13 cellular contexts compared by ENCODE assay signal in the genomic region with DNA sequence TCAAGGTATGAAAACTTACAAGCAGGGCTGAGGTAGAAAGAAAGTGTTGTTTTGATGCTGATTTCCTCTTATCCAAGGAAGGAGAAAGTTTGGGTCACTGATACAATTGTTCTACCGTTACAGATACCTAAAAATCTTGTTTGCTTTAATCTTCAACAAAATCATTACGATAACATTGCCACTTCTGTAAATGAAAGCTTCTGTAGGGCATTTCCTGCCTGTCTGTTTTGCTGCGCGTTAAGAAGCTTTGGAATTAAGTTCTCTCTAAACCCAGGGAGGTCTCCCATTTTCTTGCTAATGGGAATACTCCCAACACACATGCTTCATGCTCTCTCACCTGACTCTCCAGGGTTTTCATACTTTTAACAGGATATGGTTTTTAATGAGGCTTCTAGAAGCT.
DNase-seq lines count a peak whose midpoint lies in the region; ATAC-seq and TF ChIP-seq lines count a peak whose summit lies in the region.
"Had no signal": no experiment of that assay in that cellular context is flagged by ENCODE, and none has a peak within 500 bp of the region (broad histone marks: within the 10 kb centered on the region; RNA-seq: fewer than 3 reads in every experiment).

No MANE protein-coding gene starts in this region.

- H3K27me3 Mint-ChIP-seq in CD4-positive, CD25-positive, alpha-beta regulatory T cell, result no peaks in the 10 kb centered on the region
- H3K27me3 Mint-ChIP-seq in natural killer cell (ENCODE audit: low read depth in 2 of 2), result no peaks in the 10 kb centered on the region
- no peaks in the 10 kb centered on the region for H3K27me3 Mint-ChIP-seq in HFFc6 (ENCODE audit: insufficient read depth)

- TF ChIP-seq CTCF in natural killer cell (IDR thresholded peaks at IDR 0.05), result no peak
- no peak for TF ChIP-seq CTCF in HFFc6 (IDR thresholded peaks at IDR 0.05)

- H3K4me3 ChIP-seq in CD4-positive, CD25-positive, alpha-beta regulatory T cell (ENCODE audit: low read depth, low read length), result peak overlapping the region; percentile 68

- H3K9me3 ChIP-seq in CD4-positive, CD25-positive, alpha-beta regulatory T cell (ENCODE audit: control insufficient read depth in 2 of 2, low read length in 2 of 2), result no peaks in the 10 kb centered on the region

- DNase-seq in CD4-positive, CD25-positive, alpha-beta regulatory T cell, result peak in 2 of 3 donors; percentile 19 to 34
- DNase-seq in Daoy (ENCODE audit: low read depth) (peak; percentile 13), natural killer cell (no peak), KG1 (lab: John Stamatoyannopoulos, UW) (no peak), HFFc6 (no peak), H4 (ENCODE audit: low spot score) (no peak)
- DNase-seq in central memory CD4-positive, alpha-beta T cell, result peak; percentile 1
- DNase-seq: amygdala; effector CD8-positive, alpha-beta T cell; NCI-H1048; NCI-H345 had no signal

- intact Hi-C loops in natural killer cell (cut with micrococcal nuclease), result loop anchor here (5.0 kb wide), 1 partner anchor 47 kb away; no protein-coding TSS in a partner anchor

- ATAC-seq in CD4-positive, CD25-positive, alpha-beta regulatory T cell (ENCODE audit: low read depth in 2 of 2), result no peak
- ATAC-seq in natural killer cell (no peak), GM21717 (IDR thresholded peaks at IDR 0.05; ENCODE audit: unreplicated experiment) (no peak)

- H3K4me1 ChIP-seq in CD4-positive, CD25-positive, alpha-beta regulatory T cell (ENCODE audit: control insufficient read depth, insufficient read depth, low read length, poor library complexity, severe bottlenecking), result peaks cover 18% of the 10 kb centered on the region
- H3K4me1 ChIP-seq: foreskin keratinocyte had no signal

- peaks cover 14 to 28% (median 25%) of the 10 kb centered on the region in 4 donors for H3K4me1 Mint-ChIP-seq in CD4-positive, CD25-positive, alpha-beta regulatory T cell
- H3K4me1 Mint-ChIP-seq in natural killer cell (peaks cover 31 to 35% of the 10 kb centered on the region in 2 donors), HFFc6 (ENCODE audit: low read depth) (peaks cover 34% of the 10 kb centered on the region)

- peak overlapping the region; percentile 11 to 70 (median 56) for H3K4me3 Mint-ChIP-seq in CD4-positive, CD25-positive, alpha-beta regulatory T cell
- H3K4me3 Mint-ChIP-seq in natural killer cell, result peak overlapping the region; percentile 56
- H3K4me3 Mint-ChIP-seq in HFFc6, result no peak overlapping the region

- no peaks in the 10 kb centered on the region for H3K36me3 ChIP-seq in CD4-positive, CD25-positive, alpha-beta regulatory T cell (ENCODE audit: control insufficient read depth, insufficient read depth, low read length)

- H3K27me3 ChIP-seq in CD4-positive, CD25-positive, alpha-beta regulatory T cell (ENCODE audit: control insufficient read depth, insufficient read depth, low read length), result no peaks in the 10 kb centered on the region
- H3K27me3 ChIP-seq: foreskin keratinocyte had no signal

- peaks cover 5% of the 10 kb centered on the region for H3K36me3 Mint-ChIP-seq in CD4-positive, CD25-positive, alpha-beta regulatory T cell
- H3K36me3 Mint-ChIP-seq in natural killer cell, result no peaks in the 10 kb centered on the region
- peaks cover 7% of the 10 kb centered on the region for H3K36me3 Mint-ChIP-seq in HFFc6 (ENCODE audit: low read depth)

- peak overlapping the region; percentile 48 for H3K27ac ChIP-seq in CD4-positive, CD25-positive, alpha-beta regulatory T cell (ENCODE audit: insufficient read depth, low read length, poor library complexity, severe bottlenecking)
- H3K27ac ChIP-seq: foreskin keratinocyte had no signal

- H3K27ac Mint-ChIP-seq in CD4-positive, CD25-positive, alpha-beta regulatory T cell, result peak overlapping the region; percentile 76 to 91 (median 87)
- H3K27ac Mint-ChIP-seq in natural killer cell (peak overlapping the region; percentile 57 to 63), HFFc6 (no peak overlapping the region)

- no peaks in the 10 kb centered on the region for H3K9me3 Mint-ChIP-seq in CD4-positive, CD25-positive, alpha-beta regulatory T cell
- no peaks in the 10 kb centered on the region for H3K9me3 Mint-ChIP-seq in natural killer cell
- no peaks in the 10 kb centered on the region for H3K9me3 Mint-ChIP-seq in HFFc6

Comparison
In these comparisons a context has a peak if more than half of its experiments do, and no peak if none do; other contexts are left out.
1. DNase-seq: peak in CD4-positive, CD25-positive, alpha-beta regulatory T cell (2 of 3), Daoy (single experiment) and central memory CD4-positive, alpha-beta T cell (single experiment); none in natural killer cell (single experiment), KG1 (single experiment), HFFc6 (single experiment) and H4 (single experiment).